1 cellular context compared by ENCODE assay signal in the genomic region with DNA sequence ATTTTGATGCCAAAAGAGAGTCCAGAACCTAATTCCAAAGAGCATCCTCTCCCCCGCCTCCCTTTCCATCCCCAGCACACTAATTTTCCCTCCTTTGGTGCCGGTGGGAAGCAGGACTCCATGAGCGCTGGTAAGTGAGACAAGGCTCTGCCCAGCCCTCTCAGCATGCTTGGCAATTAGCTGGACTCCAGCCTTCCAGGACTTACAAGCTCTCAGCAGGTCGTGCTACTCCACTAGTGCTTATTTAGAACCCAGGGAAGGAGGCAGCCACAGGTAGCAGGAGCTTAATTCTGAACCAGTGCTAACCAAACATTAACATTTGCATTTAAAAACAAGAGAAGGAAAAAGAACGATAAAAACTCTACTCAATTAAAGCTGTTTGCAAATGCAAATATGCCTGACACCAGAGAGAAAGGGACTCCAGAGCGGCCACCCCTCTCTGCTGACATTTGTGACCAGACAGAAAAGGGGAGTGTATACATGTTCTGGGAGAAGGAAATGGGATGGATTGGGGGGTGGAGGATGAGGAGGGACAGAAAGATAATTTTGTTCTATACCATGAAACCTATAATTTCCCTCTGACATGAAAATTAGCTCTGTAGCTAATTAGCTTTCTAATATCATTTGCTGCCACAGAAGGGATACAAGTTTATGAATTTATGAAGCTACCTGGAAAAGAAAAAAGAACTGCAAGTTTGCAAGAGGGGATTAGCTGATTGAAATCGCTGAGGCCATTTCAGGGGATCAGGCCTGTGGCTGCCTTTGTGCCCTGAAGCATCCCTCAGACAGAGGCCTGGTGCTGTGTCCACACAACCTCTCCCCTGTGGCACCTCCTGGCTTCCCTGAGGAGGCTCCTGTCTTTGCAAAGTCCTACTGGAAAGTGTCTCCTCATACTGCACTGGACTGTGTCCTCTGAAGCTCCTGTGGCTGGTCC.
TF ChIP-seq lines count a peak whose summit lies in the region.

No MANE protein-coding gene starts in this region.

TF ChIP-seq in H1, 55 proteins besides CTCF, POLR2A, EP300 and RAD21:
- TF ChIP-seq EZH2 (IDR thresholded peaks at IDR 0.05; ENCODE audit: low read depth, low read length, severe bottlenecking) = no peak
- TF ChIP-seq CHD2 (IDR thresholded peaks at IDR 0.05; ENCODE audit: low read length) = no peak
- no peak for TF ChIP-seq SRF (IDR thresholded peaks at IDR 0.05; ENCODE audit: low read depth, low read length)
- TF ChIP-seq ZNF274 (IDR thresholded peaks at IDR 0.05; ENCODE audit: borderline replicate concordance, extremely low read depth, low read length) = no peak
- TF ChIP-seq TAF1 (IDR thresholded peaks at IDR 0.05; ENCODE audit: low read depth, low read length) = no peak
- TF ChIP-seq, protein P1, sequence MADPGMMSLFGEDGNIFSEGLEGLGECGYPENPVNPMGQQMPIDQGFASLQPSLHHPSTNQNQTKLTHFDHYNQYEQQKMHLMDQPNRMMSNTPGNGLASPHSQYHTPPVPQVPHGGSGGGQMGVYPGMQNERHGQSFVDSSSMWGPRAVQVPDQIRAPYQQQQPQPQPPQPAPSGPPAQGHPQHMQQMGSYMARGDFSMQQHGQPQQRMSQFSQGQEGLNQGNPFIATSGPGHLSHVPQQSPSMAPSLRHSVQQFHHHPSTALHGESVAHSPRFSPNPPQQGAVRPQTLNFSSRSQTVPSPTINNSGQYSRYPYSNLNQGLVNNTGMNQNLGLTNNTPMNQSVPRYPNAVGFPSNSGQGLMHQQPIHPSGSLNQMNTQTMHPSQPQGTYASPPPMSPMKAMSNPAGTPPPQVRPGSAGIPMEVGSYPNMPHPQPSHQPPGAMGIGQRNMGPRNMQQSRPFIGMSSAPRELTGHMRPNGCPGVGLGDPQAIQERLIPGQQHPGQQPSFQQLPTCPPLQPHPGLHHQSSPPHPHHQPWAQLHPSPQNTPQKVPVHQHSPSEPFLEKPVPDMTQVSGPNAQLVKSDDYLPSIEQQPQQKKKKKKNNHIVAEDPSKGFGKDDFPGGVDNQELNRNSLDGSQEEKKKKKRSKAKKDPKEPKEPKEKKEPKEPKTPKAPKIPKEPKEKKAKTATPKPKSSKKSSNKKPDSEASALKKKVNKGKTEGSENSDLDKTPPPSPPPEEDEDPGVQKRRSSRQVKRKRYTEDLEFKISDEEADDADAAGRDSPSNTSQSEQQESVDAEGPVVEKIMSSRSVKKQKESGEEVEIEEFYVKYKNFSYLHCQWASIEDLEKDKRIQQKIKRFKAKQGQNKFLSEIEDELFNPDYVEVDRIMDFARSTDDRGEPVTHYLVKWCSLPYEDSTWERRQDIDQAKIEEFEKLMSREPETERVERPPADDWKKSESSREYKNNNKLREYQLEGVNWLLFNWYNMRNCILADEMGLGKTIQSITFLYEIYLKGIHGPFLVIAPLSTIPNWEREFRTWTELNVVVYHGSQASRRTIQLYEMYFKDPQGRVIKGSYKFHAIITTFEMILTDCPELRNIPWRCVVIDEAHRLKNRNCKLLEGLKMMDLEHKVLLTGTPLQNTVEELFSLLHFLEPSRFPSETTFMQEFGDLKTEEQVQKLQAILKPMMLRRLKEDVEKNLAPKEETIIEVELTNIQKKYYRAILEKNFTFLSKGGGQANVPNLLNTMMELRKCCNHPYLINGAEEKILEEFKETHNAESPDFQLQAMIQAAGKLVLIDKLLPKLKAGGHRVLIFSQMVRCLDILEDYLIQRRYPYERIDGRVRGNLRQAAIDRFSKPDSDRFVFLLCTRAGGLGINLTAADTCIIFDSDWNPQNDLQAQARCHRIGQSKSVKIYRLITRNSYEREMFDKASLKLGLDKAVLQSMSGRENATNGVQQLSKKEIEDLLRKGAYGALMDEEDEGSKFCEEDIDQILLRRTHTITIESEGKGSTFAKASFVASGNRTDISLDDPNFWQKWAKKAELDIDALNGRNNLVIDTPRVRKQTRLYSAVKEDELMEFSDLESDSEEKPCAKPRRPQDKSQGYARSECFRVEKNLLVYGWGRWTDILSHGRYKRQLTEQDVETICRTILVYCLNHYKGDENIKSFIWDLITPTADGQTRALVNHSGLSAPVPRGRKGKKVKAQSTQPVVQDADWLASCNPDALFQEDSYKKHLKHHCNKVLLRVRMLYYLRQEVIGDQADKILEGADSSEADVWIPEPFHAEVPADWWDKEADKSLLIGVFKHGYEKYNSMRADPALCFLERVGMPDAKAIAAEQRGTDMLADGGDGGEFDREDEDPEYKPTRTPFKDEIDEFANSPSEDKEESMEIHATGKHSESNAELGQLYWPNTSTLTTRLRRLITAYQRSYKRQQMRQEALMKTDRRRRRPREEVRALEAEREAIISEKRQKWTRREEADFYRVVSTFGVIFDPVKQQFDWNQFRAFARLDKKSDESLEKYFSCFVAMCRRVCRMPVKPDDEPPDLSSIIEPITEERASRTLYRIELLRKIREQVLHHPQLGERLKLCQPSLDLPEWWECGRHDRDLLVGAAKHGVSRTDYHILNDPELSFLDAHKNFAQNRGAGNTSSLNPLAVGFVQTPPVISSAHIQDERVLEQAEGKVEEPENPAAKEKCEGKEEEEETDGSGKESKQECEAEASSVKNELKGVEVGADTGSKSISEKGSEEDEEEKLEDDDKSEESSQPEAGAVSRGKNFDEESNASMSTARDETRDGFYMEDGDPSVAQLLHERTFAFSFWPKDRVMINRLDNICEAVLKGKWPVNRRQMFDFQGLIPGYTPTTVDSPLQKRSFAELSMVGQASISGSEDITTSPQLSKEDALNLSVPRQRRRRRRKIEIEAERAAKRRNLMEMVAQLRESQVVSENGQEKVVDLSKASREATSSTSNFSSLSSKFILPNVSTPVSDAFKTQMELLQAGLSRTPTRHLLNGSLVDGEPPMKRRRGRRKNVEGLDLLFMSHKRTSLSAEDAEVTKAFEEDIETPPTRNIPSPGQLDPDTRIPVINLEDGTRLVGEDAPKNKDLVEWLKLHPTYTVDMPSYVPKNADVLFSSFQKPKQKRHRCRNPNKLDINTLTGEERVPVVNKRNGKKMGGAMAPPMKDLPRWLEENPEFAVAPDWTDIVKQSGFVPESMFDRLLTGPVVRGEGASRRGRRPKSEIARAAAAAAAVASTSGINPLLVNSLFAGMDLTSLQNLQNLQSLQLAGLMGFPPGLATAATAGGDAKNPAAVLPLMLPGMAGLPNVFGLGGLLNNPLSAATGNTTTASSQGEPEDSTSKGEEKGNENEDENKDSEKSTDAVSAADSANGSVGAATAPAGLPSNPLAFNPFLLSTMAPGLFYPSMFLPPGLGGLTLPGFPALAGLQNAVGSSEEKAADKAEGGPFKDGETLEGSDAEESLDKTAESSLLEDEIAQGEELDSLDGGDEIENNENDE (IDR thresholded peaks at IDR 0.05; ENCODE audit: insufficient replicate concordance, low read length) = no peak
- TF ChIP-seq KDM1A (IDR thresholded peaks at IDR 0.05; ENCODE audit: borderline replicate concordance, low read length) = no peak
- no peak for TF ChIP-seq CHD1 (IDR thresholded peaks at IDR 0.05; ENCODE audit: low read depth, low read length)
- TF ChIP-seq MAFK (IDR thresholded peaks at IDR 0.05; ENCODE audit: low read depth, low read length) = no peak
- no peak for TF ChIP-seq SP1 (IDR thresholded peaks at IDR 0.05; ENCODE audit: low read depth, low read length)
- TF ChIP-seq TBP (IDR thresholded peaks at IDR 0.05; ENCODE audit: low read depth, low read length) = no peak
- TF ChIP-seq SP4 (IDR thresholded peaks at IDR 0.05; ENCODE audit: low read length) = no peak
- no peak for TF ChIP-seq POLR2AphosphoS5 (IDR thresholded peaks at IDR 0.05; ENCODE audit: low read depth, low read length)
